ENCODE assay signal across 16 cellular contexts in the genomic region with DNA sequence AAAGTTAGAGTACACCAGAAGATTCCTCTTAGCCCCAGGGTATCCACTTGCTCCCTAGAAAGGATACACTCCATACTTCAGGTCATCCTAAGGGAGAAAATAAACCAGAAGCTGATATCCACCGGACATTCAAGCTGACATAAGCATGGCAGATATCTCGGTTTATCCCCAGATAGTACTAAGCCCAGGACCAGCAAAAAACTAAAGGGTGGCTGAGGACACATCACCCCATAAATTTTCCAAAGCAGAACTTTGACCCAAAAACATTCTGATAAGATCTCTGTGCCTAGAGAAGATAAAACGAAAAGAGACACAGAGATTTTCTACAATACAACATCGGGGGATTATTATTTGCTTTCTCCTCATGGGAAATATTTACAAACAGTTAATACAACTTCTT. TPM values are rescaled to one million over a fixed set of nuclear protein-coding genes. Genes with fewer than 3 reads are reported as not detected.
DNase-seq lines count a peak whose midpoint lies in the region; ATAC-seq, FAIRE-seq and TF ChIP-seq lines count a peak whose summit lies in the region.
"Had no signal": no experiment of that assay in that cellular context is flagged by ENCODE, and none has a peak within 500 bp of the region (broad histone marks: within the 10 kb centered on the region; RNA-seq: fewer than 3 reads in every experiment).

No MANE protein-coding gene starts in this region.

- TF ChIP-seq CTCF in VCaP (conservative IDR thresholded peaks at IDR 0.05): no peak
- TF ChIP-seq CTCF in K562 (IDR thresholded peaks at IDR 0.05 in 2 of 3, conservative IDR thresholded peaks at IDR 0.05 in 1 of 3; ENCODE audit: insufficient read depth in 2 of 3, low read depth in 1 of 3, low read length in 3 of 3): no peak
- no peak for TF ChIP-seq CTCF in mesothelial cell of epicardium (IDR thresholded peaks at IDR 0.05; ENCODE audit: unreplicated experiment)
- no peak for TF ChIP-seq CTCF in testis (IDR thresholded peaks at IDR 0.05)
- no peak for TF ChIP-seq CTCF in GM13976 (IDR thresholded peaks at IDR 0.05; ENCODE audit: borderline replicate concordance, control extremely low read depth, extremely low read depth, insufficient read depth, missing control alignments)

- peak overlapping the region; percentile 19; the same call in 1 of the 2 replicates for H3K4me2 ChIP-seq in K562 (ENCODE audit: insufficient read depth, low read length)

- peaks cover 0 to 17% of the 10 kb centered on the region in 2 experiments; a peak in 2 of 5 replicates for H3K4me1 ChIP-seq in K562 (replicated peaks in 1 of 2; ENCODE audit: control insufficient read depth in 2 of 2, insufficient read depth in 2 of 2, low read length in 2 of 2)
- peaks cover 25% of the 10 kb centered on the region for H3K4me1 ChIP-seq in testis

- H3K4me3 ChIP-seq in K562 (no peak overlapping the region), testis (no peak overlapping the region)
- H3K4me3 ChIP-seq: GM23248 had no signal

- H3K27ac Mint-ChIP-seq in mesothelial cell of epicardium: peak overlapping the region; percentile 82
- no peak overlapping the region for H3K27ac Mint-ChIP-seq in activated naive CD8-positive, alpha-beta T cell treated with anti-CD3 and anti-CD28 coated beads, Interleukin-2, amount 50 U/mL, for 24 hours
- H3K27ac Mint-ChIP-seq: CD4-positive, alpha-beta T cell had no signal

- H3K27ac ChIP-seq in VCaP (peak overlapping the region; percentile 81), K562 (ENCODE audit: extremely low read depth, low read depth, low read length) (peak overlapping the region; percentile 54; the same call in 1 of the 3 replicates), testis (peak overlapping the region; percentile 23 to 50)
- H3K27ac ChIP-seq: GM23248 had no signal

- no peaks in the 10 kb centered on the region for H3K27me3 ChIP-seq in K562 (ENCODE audit: control insufficient read depth in 2 of 2, insufficient read depth in 2 of 2, low read length in 2 of 2)
- H3K27me3 ChIP-seq in testis: no peaks in the 10 kb centered on the region

- 0 out of 2 replicates have a peak, but pooled peaks have one; percentile 18 for TF ChIP-seq EP300 in K562 (IDR thresholded peaks at IDR 0.05; ENCODE audit: low read length)

- TF ChIP-seq RAD21 in K562 (CRISPR knock-in tag; conservative IDR thresholded peaks at IDR 0.05 in 1 of 2, IDR thresholded peaks at IDR 0.05 in 1 of 2): no peak

- DNase-seq in K562 (ENCODE audit: extremely low read depth in 1 of 4, low spot score in 3 of 4) (peak in 1 of 4 experiments; percentile 23), mesothelial cell of epicardium (ENCODE audit: low spot score in 2 of 2, unreplicated experiment in 2 of 2) (no peak), testis (no peak), GM13976 (ENCODE audit: low spot score) (no peak)
- no peak for DNase-seq in activated naive CD8-positive, alpha-beta T cell treated with anti-CD3 and anti-CD28 coated beads, Interleukin-2, amount 50 U/mL, for 24 hours
- DNase-seq: ACHN; C1 segment of cervical spinal cord; Calu3; CD4-positive, alpha-beta T cell; DMS 273 treated with DMSO at 0.1 percent for 48 hours; GM23248 had no signal

- H4K20me1 ChIP-seq in K562 (replicated peaks; ENCODE audit: control insufficient read depth, insufficient read depth, low read length): no peaks in the 10 kb centered on the region

- no peaks in the 10 kb centered on the region for H3K79me2 ChIP-seq in K562 (ENCODE audit: control insufficient read depth, insufficient read depth, low read length)

- WGBS in K562 (ENCODE audit: insufficient coverage, low coverage, missing lambda C conversion rate): 0% methylated on average over 4 of the region's 4 CpGs
- 27 to 34% methylated on average over 4 of the region's 4 CpGs for WGBS in testis, 2 donors

- TF ChIP-seq POLR2A in K562 (conservative IDR thresholded peaks at IDR 0.05) (no peak), testis (IDR thresholded peaks at IDR 0.05) (no peak)

- CTCF ChIA-PET in K562 (lab: Yijun Ruan, JAX; ENCODE audit: low intra/inter-chr PET ratio): no interaction called here

- peaks cover 37% of the 10 kb centered on the region for H3K4me1 Mint-ChIP-seq in mesothelial cell of epicardium
- no peaks in the 10 kb centered on the region for H3K4me1 Mint-ChIP-seq in activated naive CD8-positive, alpha-beta T cell treated with anti-CD3 and anti-CD28 coated beads, Interleukin-2, amount 50 U/mL, for 24 hours

- H3K27me3 Mint-ChIP-seq in mesothelial cell of epicardium (ENCODE audit: low read depth): no peaks in the 10 kb centered on the region
- no peaks in the 10 kb centered on the region for H3K27me3 Mint-ChIP-seq in activated naive CD8-positive, alpha-beta T cell treated with anti-CD3 and anti-CD28 coated beads, Interleukin-2, amount 50 U/mL, for 24 hours

- H3K9me3 Mint-ChIP-seq in mesothelial cell of epicardium: peaks cover 21% of the 10 kb centered on the region
- peaks cover 23% of the 10 kb centered on the region for H3K9me3 Mint-ChIP-seq in activated naive CD8-positive, alpha-beta T cell treated with anti-CD3 and anti-CD28 coated beads, Interleukin-2, amount 50 U/mL, for 24 hours

- ATAC-seq in K562 (peak; percentile 51), GM19328 (IDR thresholded peaks at IDR 0.05; ENCODE audit: unreplicated experiment) (no peak)
- ATAC-seq in activated naive CD8-positive, alpha-beta T cell treated with anti-CD3 and anti-CD28 coated beads, Interleukin-2, amount 50 U/mL, for 24 hours: no peak
- ATAC-seq: HCT116 had no signal

- BruUV-seq in K562 (replicated peaks; lab: Mats Ljungman, UMichigan): no TSS peak

- no peak overlapping the region for H3K4me3 Mint-ChIP-seq in mesothelial cell of epicardium
- no peak overlapping the region for H3K4me3 Mint-ChIP-seq in activated naive CD8-positive, alpha-beta T cell treated with anti-CD3 and anti-CD28 coated beads, Interleukin-2, amount 50 U/mL, for 24 hours
- H3K4me3 Mint-ChIP-seq: CD4-positive, alpha-beta T cell had no signal

- H2AFZ ChIP-seq in K562 (ENCODE audit: low read depth, low read length): peak overlapping the region; percentile 59
- H2AFZ ChIP-seq: GM23248 had no signal

- in situ Hi-C loops in K562 (cut with MboI) (no loop called here), GM13976 (cut with MboI; ENCODE audit: low sequenced_read_pairs, unreplicated experiment) (no loop called here)

- no peak overlapping the region for H3K9ac ChIP-seq in K562 (ENCODE audit: insufficient read depth in 1 of 2, low read depth in 2 of 2, low read length in 2 of 2)
- H3K9ac ChIP-seq: GM23248 had no signal

- H3K36me3 Mint-ChIP-seq in mesothelial cell of epicardium: peaks cover 24% of the 10 kb centered on the region
- H3K36me3 Mint-ChIP-seq in activated naive CD8-positive, alpha-beta T cell treated with anti-CD3 and anti-CD28 coated beads, Interleukin-2, amount 50 U/mL, for 24 hours (ENCODE audit: low read depth): no peaks in the 10 kb centered on the region

- POLR2A ChIA-PET in K562 (lab: Yijun Ruan, JAX): interaction anchor here (1.3 to 1.7 kb wide), 4 partner anchors 13 to 45 kb away, joined by 5 to 10 read pairs (median 6); partner anchors contain the start of genes ZNF431 and ZNF714

- H3K9me1 ChIP-seq in K562 (ENCODE audit: control insufficient read depth, insufficient read depth, low read length): no peaks in the 10 kb centered on the region

- no peak for FAIRE-seq in K562 (lab: Jason Lieb, UNC)
- FAIRE-seq: GM18507, H54 had no signal

- H3K36me3 ChIP-seq in K562 (ENCODE audit: control insufficient read depth, insufficient read depth, low read length) (no peaks in the 10 kb centered on the region), testis (ENCODE audit: low read depth, missing control alignments) (no peaks in the 10 kb centered on the region)

- intact Hi-C loops in K562 (cut with micrococcal nuclease) (no loop called here), testis (cut with DNase I; ENCODE audit: low total_unique reads) (no loop called here)

- H3K9me3 ChIP-seq in K562 (replicated peaks; ENCODE audit: control insufficient read depth, insufficient read depth, low read depth, low read length) (peaks cover 9% of the 10 kb centered on the region), testis (no peaks in the 10 kb centered on the region)

RNA-seq across cellular contexts. Expression of gene ZNF431, which starts 13.9 kb away (rescaled TPM):
- 60.9 and 66.3 TPM in 2 replicates for total RNA-seq in K562 (2011; cell fraction: chromatin; rRNA removed; ENCODE audit: low replicate concordance)
- total RNA-seq in K562 (2011; cell fraction: nucleolus; rRNA removed): 75.5 and 107 TPM in 2 replicates
- total RNA-seq in K562 (2011; cell fraction: nucleoplasm; rRNA removed): 67.8 and 79.6 TPM in 2 replicates
- total RNA-seq in K562 (2014; rRNA removed): 7.6 and 12.0 TPM in 2 replicates
- 22.0 and 22.8 TPM in 2 replicates for total RNA-seq in K562 (2014; rRNA removed; fragmentation: Illumina TruSeq; extraction: Trizol)
- 17.6 and 19.2 TPM in 2 replicates for total RNA-seq in K562 (2015; rRNA removed; fragmentation: Illumina TruSeq; extraction: Trizol)
- total RNA-seq in K562 (2021): 13.5 and 16.2 TPM in 2 replicates
- 24.8 and 33.4 TPM in 2 replicates for polyA plus RNA-seq in K562 (2011; rRNA removed)
- 4.2 and 9.4 TPM in 2 replicates for polyA plus RNA-seq in K562 (2011; cell fraction: cytosol; rRNA removed)
- polyA plus RNA-seq in K562 (2011; cell fraction: nucleus; rRNA removed): 27.2 and 28.4 TPM in 2 replicates
- polyA plus RNA-seq in K562 (2012): 8.6 and 18.4 TPM in 2 replicates
- 16.5 and 20.4 TPM in 2 replicates for polyA plus RNA-seq in K562 (2014; fragmentation: Illumina TruSeq; extraction: Trizol)
- polyA plus RNA-seq in K562 (2014; fragmentation: Nextera tagmentation; extraction: Ambion mirVana): 1 to 10 TPM; 3.3 to 5.0 TPM
- 11.9 and 12.9 TPM in 2 replicates for polyA plus RNA-seq in K562 (2014; rRNA removed)
- polyA minus RNA-seq in K562 (2011; rRNA and poly(A)+ RNA removed): 31.1 and 48.6 TPM in 2 replicates
- 25.1 and 38.4 TPM in 2 replicates for polyA minus RNA-seq in K562 (2011; cell fraction: cytosol; rRNA and poly(A)+ RNA removed)
- 83.9 and 215 TPM in 2 replicates for polyA minus RNA-seq in K562 (2011; cell fraction: nucleus; rRNA and poly(A)+ RNA removed)
- 39.4 to 41.5 TPM (median 39.9 TPM) in 3 replicates for total RNA-seq in mesothelial cell of epicardium
- 10 to 100 TPM; 49.4 to 50.0 TPM for total RNA-seq in testis
- polyA plus RNA-seq in testis (ENCODE audit: insufficient read depth, low read depth, low replicate concordance): 12.8 TPM

RNA-seq across cellular contexts. Expression of gene ZNF714, which starts 45.9 kb away (rescaled TPM):
- 26.6 and 60.5 TPM in 2 replicates for total RNA-seq in K562 (2011; cell fraction: chromatin; rRNA removed; ENCODE audit: low replicate concordance)
- total RNA-seq in K562 (2011; cell fraction: nucleolus; rRNA removed): 19.8 and 24.5 TPM in 2 replicates
- 44.8 and 76.0 TPM in 2 replicates for total RNA-seq in K562 (2011; cell fraction: nucleoplasm; rRNA removed)
- 16.2 and 21.4 TPM in 2 replicates for total RNA-seq in K562 (2014; rRNA removed)
- 32.5 and 37.2 TPM in 2 replicates for total RNA-seq in K562 (2014; rRNA removed; fragmentation: Illumina TruSeq; extraction: Trizol)
- 31.6 and 33.8 TPM in 2 replicates for total RNA-seq in K562 (2015; rRNA removed; fragmentation: Illumina TruSeq; extraction: Trizol)
- 22.1 and 23.5 TPM in 2 replicates for total RNA-seq in K562 (2021)
- polyA plus RNA-seq in K562 (2011; rRNA removed): 40.8 and 49.4 TPM in 2 replicates
- 19.0 and 33.4 TPM in 2 replicates for polyA plus RNA-seq in K562 (2011; cell fraction: cytosol; rRNA removed)
- polyA plus RNA-seq in K562 (2011; cell fraction: nucleus; rRNA removed): 16.6 and 23.3 TPM in 2 replicates
- polyA plus RNA-seq in K562 (2012): 15.6 and 22.4 TPM in 2 replicates
- 25.9 and 28.9 TPM in 2 replicates for polyA plus RNA-seq in K562 (2014; fragmentation: Illumina TruSeq; extraction: Trizol)
- 10 to 100 TPM; 25.2 to 29.1 TPM for polyA plus RNA-seq in K562 (2014; fragmentation: Nextera tagmentation; extraction: Ambion mirVana)
- 22.6 and 24.8 TPM in 2 replicates for polyA plus RNA-seq in K562 (2014; rRNA removed)
- polyA minus RNA-seq in K562 (2011; rRNA and poly(A)+ RNA removed): 39.0 and 53.1 TPM in 2 replicates
- polyA minus RNA-seq in K562 (2011; cell fraction: cytosol; rRNA and poly(A)+ RNA removed): 14.0 and 22.3 TPM in 2 replicates
- polyA minus RNA-seq in K562 (2011; cell fraction: nucleus; rRNA and poly(A)+ RNA removed): 17.0 and 31.5 TPM in 2 replicates
- 32.4 to 33.5 TPM (median 33.1 TPM) in 3 replicates for total RNA-seq in mesothelial cell of epicardium
- total RNA-seq in testis: 10 to 100 TPM; 25.3 to 36.4 TPM
- 4.2 TPM for polyA plus RNA-seq in testis (ENCODE audit: insufficient read depth, low read depth, low replicate concordance)
